Comparison of ENCODE assay signal across 25 cellular contexts in the genomic region with DNA sequence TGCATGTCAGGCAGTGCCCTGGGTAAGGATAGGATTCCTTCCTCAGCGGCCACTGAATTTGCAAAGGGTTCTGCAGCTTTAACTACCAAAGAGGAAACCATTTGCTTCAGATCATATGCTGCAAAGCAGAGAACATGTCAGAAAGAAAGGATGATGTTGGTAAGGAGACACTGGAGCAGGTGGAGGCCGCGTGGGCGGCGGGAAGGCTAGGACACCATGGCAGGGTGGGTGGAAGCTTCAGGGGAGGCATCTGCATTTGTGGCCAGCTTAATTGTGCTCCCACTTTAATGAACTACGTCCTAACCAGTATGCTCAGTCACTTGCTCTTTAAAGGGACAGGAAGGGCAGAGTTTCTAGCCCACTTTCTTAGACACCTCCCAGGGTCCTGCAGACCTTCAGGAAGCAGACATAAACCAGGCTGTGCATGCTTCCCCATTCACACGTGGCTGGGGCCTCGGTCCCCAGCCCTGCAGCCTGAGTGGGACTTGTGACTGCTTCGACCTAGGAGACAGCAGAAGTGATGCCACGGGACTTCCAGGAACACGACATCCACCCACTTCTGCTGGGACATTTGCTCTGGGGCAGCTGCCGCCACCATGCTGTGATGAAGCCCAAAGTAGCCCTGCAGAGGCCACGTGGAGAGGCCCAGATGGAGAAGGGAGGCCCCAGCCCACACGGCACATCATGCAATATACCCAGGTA.
A peak's percentile ranks its signal among the peaks of the same experiment; 100 is the strongest.
DNase-seq lines count a peak whose midpoint lies in the region; ATAC-seq, FAIRE-seq and TF ChIP-seq lines count a peak whose summit lies in the region.
"Had no signal": no experiment of that assay in that cellular context is flagged by ENCODE, and none has a peak within 500 bp of the region (broad histone marks: within the 10 kb centered on the region; RNA-seq: fewer than 3 reads in every experiment).

No MANE protein-coding gene starts in this region.

- H3K4me3 ChIP-seq in BLaER1 treated with 17β-estradiol and CSF1 and Interleukin-3, amounts not matched to agents 10 nM and 100 nM: no peak overlapping the region
- H3K4me3 ChIP-seq in keratinocyte (ENCODE audit: control insufficient read depth in 2 of 3, extremely low read depth in 1 of 3, insufficient read depth in 2 of 3, low read depth in 1 of 3, low read length in 3 of 3) (no peak overlapping the region), tibial nerve (no peak overlapping the region)
- H3K4me3 ChIP-seq: A549, PC-9 had no signal

- H3K9me3 ChIP-seq in BLaER1 treated with 17β-estradiol and CSF1 and Interleukin-3, amounts not matched to agents 10 nM and 100 nM (replicated peaks in 1 of 11): no peaks in the 10 kb centered on the region
- no peaks in the 10 kb centered on the region for H3K9me3 ChIP-seq in keratinocyte (ENCODE audit: control insufficient read depth, low read depth, low read length)
- H3K9me3 ChIP-seq in tibial nerve: no peaks in the 10 kb centered on the region
- H3K9me3 ChIP-seq: A549 had no signal

- no peak for FAIRE-seq in keratinocyte (lab: Jason Lieb, UNC)
- FAIRE-seq: A549, G401.6, H1 had no signal

- no peaks in the 10 kb centered on the region for H3K9me1 ChIP-seq in keratinocyte (ENCODE audit: control insufficient read depth, extremely low read depth, insufficient read depth, low read length)

- no peak overlapping the region for H2AFZ ChIP-seq in keratinocyte (ENCODE audit: control insufficient read depth, low read length)
- H2AFZ ChIP-seq: PC-9 had no signal

- H3K36me3 ChIP-seq in BLaER1 treated with 17β-estradiol and CSF1 and Interleukin-3, amounts not matched to agents 10 nM and 100 nM: no peaks in the 10 kb centered on the region
- no peaks in the 10 kb centered on the region for H3K36me3 ChIP-seq in keratinocyte (ENCODE audit: control insufficient read depth in 2 of 2, extremely low read depth in 1 of 2, insufficient read depth in 2 of 2, low read length in 2 of 2)
- peaks cover 0 to 65% (median 0%) of the 10 kb centered on the region in 3 donors for H3K36me3 ChIP-seq in tibial nerve

- H3K27me3 ChIP-seq in BLaER1 treated with 17β-estradiol and CSF1 and Interleukin-3, amounts not matched to agents 10 nM and 100 nM: no peaks in the 10 kb centered on the region
- H3K27me3 ChIP-seq in keratinocyte (ENCODE audit: control insufficient read depth, extremely low read depth, insufficient read depth, low read length) (peaks cover 11% of the 10 kb centered on the region), tibial nerve (no peaks in the 10 kb centered on the region)

- H3K79me2 ChIP-seq in keratinocyte (ENCODE audit: control insufficient read depth, insufficient read depth, low read length): no peaks in the 10 kb centered on the region

- TF ChIP-seq EP300 in tibial nerve (IDR thresholded peaks at IDR 0.05): no peak

- no peaks in the 10 kb centered on the region for H4K20me1 ChIP-seq in BLaER1 treated with 17β-estradiol and CSF1 and Interleukin-3, amounts not matched to agents 10 nM and 100 nM
- H4K20me1 ChIP-seq in keratinocyte (ENCODE audit: control insufficient read depth, extremely low read depth, insufficient read depth, low read length): no peaks in the 10 kb centered on the region

- peak overlapping the region in 1 of 11 experiments; percentile 44; a peak in 1 of 22 replicates for H3K9ac ChIP-seq in BLaER1 treated with 17β-estradiol and CSF1 and Interleukin-3, amounts not matched to agents 10 nM and 100 nM
- no peak overlapping the region for H3K9ac ChIP-seq in keratinocyte (ENCODE audit: control insufficient read depth, extremely low read depth, insufficient read depth, low read length)

- WGBS in tibial nerve, 2 donors: 85 to 89% methylated on average over 14 of the region's 14 CpGs

- no peak for ATAC-seq in GM21390 (IDR thresholded peaks at IDR 0.05; ENCODE audit: unreplicated experiment)
- ATAC-seq: A549 had no signal

- TF ChIP-seq CTCF in keratinocyte (optimal IDR thresholded peaks at IDR 0.05 in 1 of 3, IDR thresholded peaks at IDR 0.05 in 1 of 3, conservative IDR thresholded peaks at IDR 0.05 in 1 of 3; ENCODE audit: extremely low read depth in 1 of 3, insufficient read depth in 2 of 3, low read length in 3 of 3) (no peak), tibial nerve (IDR thresholded peaks at IDR 0.05) (no peak)

- H3K4me2 ChIP-seq in BLaER1 treated with 17β-estradiol and CSF1 and Interleukin-3, amounts not matched to agents 10 nM and 100 nM: peak overlapping the region; percentile 59 to 92 (median 81)
- peak overlapping the region; percentile 45 for H3K4me2 ChIP-seq in keratinocyte (ENCODE audit: control insufficient read depth, extremely low read depth, insufficient read depth, low read depth, low read length)
- H3K4me2 ChIP-seq: A549, PC-9 had no signal

- peak overlapping the region in 2 of 11 experiments; percentile 4 to 41; a peak in 3 of 22 replicates for H3K27ac ChIP-seq in BLaER1 treated with 17β-estradiol and CSF1 and Interleukin-3, amounts not matched to agents 10 nM and 100 nM
- H3K27ac ChIP-seq in keratinocyte (ENCODE audit: control insufficient read depth, insufficient read depth, low read length) (no peak overlapping the region), tibial nerve (no peak overlapping the region)
- H3K27ac ChIP-seq: A549, C4-2B, PC-9 had no signal

- H3K4me1 ChIP-seq in BLaER1 treated with 17β-estradiol and CSF1 and Interleukin-3, amounts not matched to agents 10 nM and 100 nM: peaks cover 36 to 99% (median 89%) of the 10 kb centered on the region in 10 experiments
- H3K4me1 ChIP-seq in keratinocyte (ENCODE audit: control insufficient read depth, extremely low read depth, insufficient read depth, low read length) (peaks cover 57% of the 10 kb centered on the region), tibial nerve (no peaks in the 10 kb centered on the region)
- H3K4me1 ChIP-seq: A549 had no signal

- in situ Hi-C loops in G401 (cut with HindIII; ENCODE audit: low sequenced_read_pairs): no loop called here

- dilution Hi-C loops in keratinocyte (cut with MboI; ENCODE audit: extremely low pct_ligation_motif_present, low sequenced_read_pairs): no loop called here

- no peak for TF ChIP-seq POLR2A in tibial nerve (IDR thresholded peaks at IDR 0.05)

- DNase-seq in G401 (ENCODE audit: low spot score) (peak; percentile 27), MV-4-11 (lab: John Stamatoyannopoulos, UW) (peak; percentile 31), keratinocyte (ENCODE audit: low read depth, low spot score) (no peak), tibial nerve (ENCODE audit: low spot score in 2 of 2) (no peak)
- DNase-seq in stimulated activated CD8-positive, alpha-beta memory T cell treated with anti-CD3 and anti-CD28 coated beads, Interleukin-4, amount 100 ng/mL, for 48 hours: no peak
- DNase-seq: AML-193; CD8-positive, alpha-beta memory T cell; DMS153; Karpas-422; NCI-H1105 treated with DMSO at 0.1 percent for 48 hours; NCI-H146; NCI-H1930; NCI-H2107; NCI-H524 treated with DMSO at 0.1 percent for 48 hours; NCI-H82; NK-92 treated with Interleukin-12 subunit alpha and Interleukin-12 subunit beta, amount 100 ng/mL, for 24 hours; PC-9; SHP77; T-helper 1 cell had no signal

Comparison
In these comparisons a context has a peak if more than half of its experiments do, and no peak if none do; other contexts are left out.
1. DNase-seq: peak in G401 (single experiment) and MV-4-11 (single experiment); none in keratinocyte (single experiment), tibial nerve (0 of 2) and stimulated activated CD8-positive, alpha-beta memory T cell treated with anti-CD3 and anti-CD28 coated beads, Interleukin-4, amount 100 ng/mL, for 48 hours (single experiment).